Comparison of ENCODE assay signal across 28 cellular contexts in the genomic region with DNA sequence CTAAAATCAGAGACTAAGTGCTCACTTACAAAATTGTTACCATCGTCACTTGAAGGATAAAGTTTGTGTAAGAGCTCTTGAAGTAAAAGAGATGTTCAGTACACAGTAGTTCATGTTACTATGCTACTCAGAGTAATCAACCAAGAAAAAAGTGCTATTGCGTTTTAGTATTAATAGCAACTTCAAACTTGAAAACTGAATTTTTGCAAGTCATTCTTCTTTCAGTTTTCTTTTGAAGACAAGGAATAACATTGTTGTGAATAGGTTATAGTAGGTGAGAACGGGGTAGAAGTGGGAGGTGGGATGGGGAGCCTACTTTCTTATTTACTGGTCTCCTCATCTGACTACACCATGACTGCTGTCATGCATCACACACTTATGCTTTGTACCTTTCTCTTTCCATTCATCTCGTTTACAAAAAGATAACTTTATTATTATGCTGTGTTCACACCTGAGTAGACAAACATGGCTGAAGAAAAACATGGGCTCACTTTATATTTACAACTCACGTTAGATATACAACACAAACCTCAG.
"Had no signal": no experiment of that assay in that cellular context is flagged by ENCODE, and none has a peak within 500 bp of the region (broad histone marks: within the 10 kb centered on the region; RNA-seq: fewer than 3 reads in every experiment).

No MANE protein-coding gene starts in this region.

- ATAC-seq: heart right ventricle; left colon; left ventricle myocardium superior; natural killer cell; psoas muscle; right cardiac atrium; stimulated activated memory B cell treated with anti-CD40 and anti-IgM and Interleukin-4, amounts not matched to agents 10 μg/mL and 1 μg/mL and 100 μg/mL, for 72 hours; stimulated activated naive CD8-positive, alpha-beta T cell treated with anti-CD3 and anti-CD28 coated beads, Interleukin-15, Interleukin-2, amounts not matched to agents 100 U/mL and 50 U/mL, for 24 hours had no signal

- FAIRE-seq: endothelial cell of umbilical vein, islet of Langerhans had no signal

- H3K27ac ChIP-seq: coronary artery, esophagus muscularis mucosa, heart right ventricle, lower lobe of right lung, ovary, psoas muscle, skin epidermis, spleen, testis, tibial artery had no signal

- H3K9me3 ChIP-seq: esophagus muscularis mucosa, lower lobe of right lung, ovary, psoas muscle, testis, tibial artery had no signal

- H3K27me3 ChIP-seq: esophagus muscularis mucosa, ovary, spleen, testis, tibial artery had no signal

- H3K36me3 ChIP-seq: esophagus muscularis mucosa, heart right ventricle, lower lobe of right lung, ovary, spleen, tibial artery had no signal

- H3K4me3 ChIP-seq: coronary artery, esophagus muscularis mucosa, heart right ventricle, lower lobe of right lung, ovary, psoas muscle, skin epidermis, spleen, testis, tibial artery had no signal

- H3K4me1 ChIP-seq: esophagus muscularis mucosa, heart right ventricle, lower lobe of right lung, psoas muscle, spleen, tibial artery had no signal

- DNase-seq: dermis blood vessel endothelial cell; effector memory CD4-positive, alpha-beta T cell; foreskin melanocyte; glutamatergic neuron; heart right ventricle; hippocampal formation; kidney glomerular epithelial cell; left colon; left ventricle myocardium superior; lower lobe of right lung; natural killer cell; occipital lobe; ovary; posterior cingulate gyrus; psoas muscle; right cardiac atrium; spleen; stimulated activated CD4-positive, alpha-beta T cell treated with anti-CD3 and anti-CD28 coated beads, Interleukin-4, amount 100 ng/mL, for 4 hours; stimulated activated naive CD8-positive, alpha-beta T cell treated with anti-CD3 and anti-CD28 coated beads, Interleukin-15, Interleukin-2, amounts not matched to agents 100 U/mL and 50 U/mL, for 24 hours; substantia nigra; testis; tibial artery had no signal
